17 cellular contexts compared by ENCODE assay signal in genomic region chr1:15157524-15158399, GRCh38. TPM values are rescaled to one million over a fixed set of nuclear protein-coding genes. Genes with fewer than 3 reads are reported as not detected.
DNase-seq lines count a peak whose midpoint lies in the region; ATAC-seq and TF ChIP-seq lines count a peak whose summit lies in the region.
"Had no signal": no experiment of that assay in that cellular context is flagged by ENCODE, and none has a peak within 500 bp of the region (broad histone marks: within the 10 kb centered on the region; RNA-seq: fewer than 3 reads in every experiment).

No MANE protein-coding gene starts in this region.

- DNase-seq in WERI-Rb-1 (no peak), foreskin keratinocyte (no peak), prostate gland (ENCODE audit: low spot score) (no peak), GOT3 (lab: John Stamatoyannopoulos, UW) (no peak)
- DNase-seq in activated naive CD4-positive, alpha-beta T cell treated with anti-CD3 and anti-CD28 coated beads, Interleukin-2, amount 10 ng/mL, durations not matched to agents 7 days and 5 days: no peak
- DNase-seq in activated CD8-positive, alpha-beta memory T cell treated with anti-CD3 and anti-CD28 coated beads, Interleukin-2, amount 10 ng/mL, durations not matched to agents 7 days and 5 days: no peak
- DNase-seq: activated CD4-positive, CD25-positive, alpha-beta regulatory T cell; Caco-2; GDM1; lower lobe of right lung; NCI-H2081; NCI-H774; stimulated activated CD4-positive, alpha-beta T cell treated with anti-CD3 and anti-CD28 coated beads, Interleukin-4, amount 100 ng/mL, for 4 hours; tibial artery had no signal

- H3K9me3 Mint-ChIP-seq in activated naive CD4-positive, alpha-beta T cell treated with anti-CD3 and anti-CD28 coated beads, Interleukin-2, amount 10 ng/mL, durations not matched to agents 7 days and 5 days: no peaks in the 10 kb centered on the region
- no peaks in the 10 kb centered on the region for H3K9me3 Mint-ChIP-seq in activated CD8-positive, alpha-beta memory T cell treated with anti-CD3 and anti-CD28 coated beads, Interleukin-2, amount 10 ng/mL, durations not matched to agents 7 days and 5 days (ENCODE audit: low read depth)

- H3K27ac Mint-ChIP-seq in activated naive CD4-positive, alpha-beta T cell treated with anti-CD3 and anti-CD28 coated beads, Interleukin-2, amount 10 ng/mL, durations not matched to agents 7 days and 5 days: no peak overlapping the region
- H3K27ac Mint-ChIP-seq in activated CD8-positive, alpha-beta memory T cell treated with anti-CD3 and anti-CD28 coated beads, Interleukin-2, amount 10 ng/mL, durations not matched to agents 7 days and 5 days: no peak overlapping the region

- no peak for ATAC-seq in foreskin keratinocyte
- ATAC-seq in HG03196 (IDR thresholded peaks at IDR 0.05; ENCODE audit: unreplicated experiment): no peak
- no peak for ATAC-seq in activated CD8-positive, alpha-beta memory T cell treated with anti-CD3 and anti-CD28 coated beads, Interleukin-2, amount 10 ng/mL, durations not matched to agents 7 days and 5 days
- ATAC-seq: lower lobe of right lung had no signal

- no peaks in the 10 kb centered on the region for H3K36me3 ChIP-seq in BLaER1 treated with 17β-estradiol and CSF1 and Interleukin-3, amounts not matched to agents 10 nM and 100 nM
- H3K36me3 ChIP-seq in WERI-Rb-1 (peaks cover 12% of the 10 kb centered on the region), prostate gland (no peaks in the 10 kb centered on the region)
- H3K36me3 ChIP-seq: lower lobe of right lung, tibial artery had no signal

- intact Hi-C loops in prostate gland (cut with DNase I): no loop called here

- 0 out of 22 replicates have a peak overlapping the region, but pooled peaks of 1 of the 11 experiments have one; percentile 9 for H3K9ac ChIP-seq in BLaER1 treated with 17β-estradiol and CSF1 and Interleukin-3, amounts not matched to agents 10 nM and 100 nM

- H4K20me1 ChIP-seq in BLaER1 treated with 17β-estradiol and CSF1 and Interleukin-3, amounts not matched to agents 10 nM and 100 nM: peaks cover 0 to 85% (median 5%) of the 10 kb centered on the region in 11 experiments; a peak in 13 of 22 replicates

- no peak for TF ChIP-seq CTCF in WERI-Rb-1 (IDR thresholded peaks at IDR 0.05; ENCODE audit: low read depth, low read length)
- TF ChIP-seq CTCF in foreskin keratinocyte (conservative IDR thresholded peaks at IDR 0.05): no peak
- no peak for TF ChIP-seq CTCF in prostate gland (IDR thresholded peaks at IDR 0.05)

- WGBS in prostate gland: 66% methylated on average over 17 of the region's 17 CpGs

- H3K27ac ChIP-seq in BLaER1 treated with 17β-estradiol and CSF1 and Interleukin-3, amounts not matched to agents 10 nM and 100 nM: no peak overlapping the region
- H3K27ac ChIP-seq in WERI-Rb-1 (peak overlapping the region; percentile 74), foreskin keratinocyte (peak overlapping the region; percentile 63), prostate gland (peak overlapping the region; percentile 57 to 79)
- H3K27ac ChIP-seq: tibial artery had no signal

- CTCF ChIA-PET in activated naive CD4-positive, alpha-beta T cell treated with anti-CD3 and anti-CD28 coated beads, Interleukin-2, amount 10 ng/mL, durations not matched to agents 7 days and 5 days (lab: Charles Lee): interaction anchor here (1.1 to 2.7 kb wide), 3 partner anchors 29 to 146 kb away, joined by 3 to 11 read pairs (median 3); no protein-coding TSS in a partner anchor
- CTCF ChIA-PET in activated CD8-positive, alpha-beta memory T cell treated with anti-CD3 and anti-CD28 coated beads, Interleukin-2, amount 10 ng/mL, durations not matched to agents 7 days and 5 days (lab: Charles Lee): no interaction called here

- H3K36me3 Mint-ChIP-seq in activated naive CD4-positive, alpha-beta T cell treated with anti-CD3 and anti-CD28 coated beads, Interleukin-2, amount 10 ng/mL, durations not matched to agents 7 days and 5 days: no peaks in the 10 kb centered on the region
- H3K36me3 Mint-ChIP-seq in activated CD8-positive, alpha-beta memory T cell treated with anti-CD3 and anti-CD28 coated beads, Interleukin-2, amount 10 ng/mL, durations not matched to agents 7 days and 5 days: no peaks in the 10 kb centered on the region

- peaks cover 52% of the 10 kb centered on the region for H3K4me1 Mint-ChIP-seq in activated naive CD4-positive, alpha-beta T cell treated with anti-CD3 and anti-CD28 coated beads, Interleukin-2, amount 10 ng/mL, durations not matched to agents 7 days and 5 days
- peaks cover 17% of the 10 kb centered on the region for H3K4me1 Mint-ChIP-seq in activated CD8-positive, alpha-beta memory T cell treated with anti-CD3 and anti-CD28 coated beads, Interleukin-2, amount 10 ng/mL, durations not matched to agents 7 days and 5 days

- no peak overlapping the region for H3K4me3 ChIP-seq in BLaER1 treated with 17β-estradiol and CSF1 and Interleukin-3, amounts not matched to agents 10 nM and 100 nM
- no peak overlapping the region for H3K4me3 ChIP-seq in WERI-Rb-1 (ENCODE audit: low read depth, low read length)
- H3K4me3 ChIP-seq in prostate gland: no peak overlapping the region
- H3K4me3 ChIP-seq: dorsolateral prefrontal cortex, tibial artery had no signal

- no peaks in the 10 kb centered on the region for H3K9me3 ChIP-seq in BLaER1 treated with 17β-estradiol and CSF1 and Interleukin-3, amounts not matched to agents 10 nM and 100 nM (replicated peaks in 1 of 11)
- H3K9me3 ChIP-seq in WERI-Rb-1 (ENCODE audit: severe bottlenecking) (no peaks in the 10 kb centered on the region), prostate gland (no peaks in the 10 kb centered on the region)
- H3K9me3 ChIP-seq: Caco-2, lower lobe of right lung, tibial artery had no signal

- peaks cover 46 to 59% (median 51%) of the 10 kb centered on the region in 10 experiments for H3K4me1 ChIP-seq in BLaER1 treated with 17β-estradiol and CSF1 and Interleukin-3, amounts not matched to agents 10 nM and 100 nM
- peaks cover 8% of the 10 kb centered on the region for H3K4me1 ChIP-seq in foreskin keratinocyte
- peaks cover 4% of the 10 kb centered on the region for H3K4me1 ChIP-seq in prostate gland (replicated peaks)

- no peak overlapping the region for H3K4me3 Mint-ChIP-seq in activated naive CD4-positive, alpha-beta T cell treated with anti-CD3 and anti-CD28 coated beads, Interleukin-2, amount 10 ng/mL, durations not matched to agents 7 days and 5 days
- H3K4me3 Mint-ChIP-seq in activated CD8-positive, alpha-beta memory T cell treated with anti-CD3 and anti-CD28 coated beads, Interleukin-2, amount 10 ng/mL, durations not matched to agents 7 days and 5 days: no peak overlapping the region

- peaks cover 67% of the 10 kb centered on the region for H3K27me3 Mint-ChIP-seq in activated naive CD4-positive, alpha-beta T cell treated with anti-CD3 and anti-CD28 coated beads, Interleukin-2, amount 10 ng/mL, durations not matched to agents 7 days and 5 days
- peaks cover 41% of the 10 kb centered on the region for H3K27me3 Mint-ChIP-seq in activated CD8-positive, alpha-beta memory T cell treated with anti-CD3 and anti-CD28 coated beads, Interleukin-2, amount 10 ng/mL, durations not matched to agents 7 days and 5 days

- TF ChIP-seq POLR2A in prostate gland (IDR thresholded peaks at IDR 0.05): no peak

- peaks cover 7 to 30% (median 28%) of the 10 kb centered on the region in 11 experiments; a peak in 21 of 22 replicates for H3K27me3 ChIP-seq in BLaER1 treated with 17β-estradiol and CSF1 and Interleukin-3, amounts not matched to agents 10 nM and 100 nM
- H3K27me3 ChIP-seq in WERI-Rb-1 (ENCODE audit: insufficient read depth, low read depth, severe bottlenecking): no peaks in the 10 kb centered on the region
- no peaks in the 10 kb centered on the region for H3K27me3 ChIP-seq in foreskin keratinocyte
- no peaks in the 10 kb centered on the region for H3K27me3 ChIP-seq in prostate gland (replicated peaks; ENCODE audit: insufficient read depth)
- H3K27me3 ChIP-seq: tibial artery had no signal

- H3K4me2 ChIP-seq in BLaER1 treated with 17β-estradiol and CSF1 and Interleukin-3, amounts not matched to agents 10 nM and 100 nM: peak overlapping the region in 7 of 11 experiments; percentile 65 to 100 (median 91); a peak in 13 of 22 replicates

RNA-seq across cellular contexts. Expression of gene TMEM51, which starts 4.2 kb away (rescaled TPM):
- total RNA-seq in foreskin keratinocyte: 15.4 and 18.1 TPM in 2 replicates
- polyA plus RNA-seq in foreskin keratinocyte: 19.2 and 19.5 TPM in 2 replicates
- total RNA-seq in prostate gland: 10 to 100 TPM in 1 of 2 donors, 1 to 10 TPM in 1; 9.8 to 17.6 TPM
- total RNA-seq in activated CD8-positive, alpha-beta memory T cell treated with anti-CD3 and anti-CD28 coated beads, Interleukin-2, amount 10 ng/mL, durations not matched to agents 7 days and 5 days: not detected

Comparison
In these comparisons a context has a peak if more than half of its experiments do, and no peak if none do; other contexts are left out.
1. H3K27ac ChIP-seq: peak in WERI-Rb-1 (single experiment), foreskin keratinocyte (single experiment) and prostate gland (2 of 2); none in BLaER1 treated with 17β-estradiol and CSF1 and Interleukin-3, amounts not matched to agents 10 nM and 100 nM (0 of 11).
2. RNA of gene TMEM51, which starts 4.2 kb away (total RNA-seq): 9.8 to 17.6 TPM in prostate gland and 15.4 to 18.1 TPM in foreskin keratinocyte; not detected in activated CD8-positive, alpha-beta memory T cell treated with anti-CD3 and anti-CD28 coated beads, Interleukin-2, amount 10 ng/mL, durations not matched to agents 7 days and 5 days; every median in the first group is over 10 times any median in the second.